Comparison of ENCODE assay signal across 13 cellular contexts in the genomic region with DNA sequence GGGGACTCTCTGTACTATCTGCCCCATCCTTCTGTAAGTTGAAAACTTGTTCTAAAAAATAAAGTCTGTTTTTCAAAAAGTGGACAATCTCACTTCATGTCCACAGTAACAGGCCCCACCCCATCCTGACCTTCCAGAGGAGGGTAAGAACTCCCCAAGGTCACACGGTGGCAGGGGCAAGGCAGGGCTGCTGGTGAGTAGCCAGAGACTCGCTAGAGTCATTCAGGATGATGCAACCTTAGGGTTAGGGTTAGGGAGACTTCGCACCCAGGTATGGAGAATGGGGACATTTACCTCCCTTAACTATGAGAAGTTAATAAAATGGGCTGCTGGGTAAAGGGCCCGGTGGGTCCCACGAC. TPM values are rescaled to one million over a fixed set of nuclear protein-coding genes. Genes with fewer than 3 reads are reported as not detected.
DNase-seq lines count a peak whose midpoint lies in the region; ATAC-seq, FAIRE-seq and TF ChIP-seq lines count a peak whose summit lies in the region.
"Had no signal": no experiment of that assay in that cellular context is flagged by ENCODE, and none has a peak within 500 bp of the region (broad histone marks: within the 10 kb centered on the region; RNA-seq: fewer than 3 reads in every experiment).

No MANE protein-coding gene starts in this region.

- H3K9me3 ChIP-seq in H1 (ENCODE audit: insufficient read depth in 2 of 2, low read depth in 1 of 2, low read length in 1 of 2), result no peaks in the 10 kb centered on the region
- no peaks in the 10 kb centered on the region for H3K9me3 ChIP-seq in mesenchymal stem cell (ENCODE audit: control insufficient read depth, low read length)
- H3K9me3 ChIP-seq in tibial nerve, result no peaks in the 10 kb centered on the region

- H2BK120ac ChIP-seq in H1 (replicated peaks; ENCODE audit: low read depth, low read length), result no peak overlapping the region
- H2BK120ac ChIP-seq in mesenchymal stem cell (ENCODE audit: low read depth, low read length), result peak overlapping the region; percentile 66

- H2BK15ac ChIP-seq in H1 (ENCODE audit: low read length), result no peak overlapping the region
- H2BK15ac ChIP-seq in mesenchymal stem cell (ENCODE audit: low read depth, poor library complexity, severe bottlenecking), result peak overlapping the region; percentile 60

- CTCF ChIA-PET in activated CD4-positive, alpha-beta T cell treated with anti-CD3 and anti-CD28 coated beads for 36 hours (lab: Charles Lee), result interaction anchor here (1.0 kb wide), 1 partner anchor 68 kb away, joined by 3 read pairs; no protein-coding TSS in a partner anchor
- CTCF ChIA-PET in H1 (lab: Charles Lee; ENCODE audit: partially characterized antibody), result interaction anchor here (0.9 to 6.9 kb wide), 10 partner anchors 8 to 44 kb away, joined by 3 to 61 read pairs (median 4); a partner anchor contains a TSS

- no peaks in the 10 kb centered on the region for H3K23me2 ChIP-seq in H1 (ENCODE audit: low read depth, low read length)

- no peak overlapping the region for H3K4ac ChIP-seq in H1 (replicated peaks; ENCODE audit: insufficient read length, low read depth, low read length)
- H3K4ac ChIP-seq in mesenchymal stem cell (ENCODE audit: low read depth in 1 of 2, low read length in 2 of 2), result peak overlapping the region in 1 of 2 experiments; percentile 47

- H2BK20ac ChIP-seq in H1 (ENCODE audit: low read length), result no peak overlapping the region

- H3K27ac Mint-ChIP-seq in activated CD4-positive, alpha-beta T cell treated with anti-CD3 and anti-CD28 coated beads for 36 hours, result peak overlapping the region; percentile 47
- H3K27ac Mint-ChIP-seq in progenitor cell of endocrine pancreas, result no peak overlapping the region

- no peak overlapping the region for H3K4me3 ChIP-seq in H1 (ENCODE audit: extremely low read depth in 1 of 4, insufficient read depth in 2 of 4, low read depth in 3 of 4, low read length in 4 of 4)
- H3K4me3 ChIP-seq in mesenchymal stem cell (ENCODE audit: insufficient read depth in 1 of 2, low read depth in 1 of 2, low read length in 2 of 2), result no peak overlapping the region
- H3K4me3 ChIP-seq in tibial nerve, result no peak overlapping the region

- H3K18ac ChIP-seq in H1 (ENCODE audit: extremely low read depth, low read length), result no peak overlapping the region
- peak overlapping the region in 1 of 2 experiments; percentile 83 for H3K18ac ChIP-seq in mesenchymal stem cell (ENCODE audit: low read depth in 1 of 2, low read length in 2 of 2)

- TF ChIP-seq POLR2A in H1 (IDR thresholded peaks at IDR 0.05; ENCODE audit: control extremely low read depth in 1 of 2, low read depth in 2 of 2, low read length in 2 of 2) (no peak), tibial nerve (IDR thresholded peaks at IDR 0.05) (no peak)

- no peaks in the 10 kb centered on the region for H3K9me3 Mint-ChIP-seq in activated CD4-positive, alpha-beta T cell treated with anti-CD3 and anti-CD28 coated beads for 36 hours (ENCODE audit: low read depth)
- no peaks in the 10 kb centered on the region for H3K9me3 Mint-ChIP-seq in progenitor cell of endocrine pancreas (ENCODE audit: low read depth)

- H2BK12ac ChIP-seq in H1 (ENCODE audit: low read depth, low read length) (no peak overlapping the region), mesenchymal stem cell (ENCODE audit: low read length in 2 of 2) (peak overlapping the region in 1 of 2 experiments; percentile 61)

- H4K20me1 ChIP-seq in H1 (replicated peaks in 1 of 2; ENCODE audit: control insufficient read depth in 1 of 2, insufficient read depth in 2 of 2, low read length in 2 of 2), result peaks cover 9 to 34% of the 10 kb centered on the region in 2 experiments

- H3K9ac ChIP-seq in H1 (replicated peaks in 1 of 4; ENCODE audit: extremely low read depth in 1 of 4, low read depth in 3 of 4, low read length in 3 of 4), result no peak overlapping the region
- peak overlapping the region; percentile 50 for H3K9ac ChIP-seq in mesenchymal stem cell (ENCODE audit: low read length)

- no peak overlapping the region for H3K56ac ChIP-seq in H1 (replicated peaks; ENCODE audit: insufficient read length, low read depth, low read length)

- H3K27ac ChIP-seq in H1 (ENCODE audit: low read depth, low read length) (no peak overlapping the region), mesenchymal stem cell (ENCODE audit: low read length, poor library complexity, severe bottlenecking) (peak overlapping the region; percentile 15), tibial nerve (peak overlapping the region; percentile 21 to 90 (median 77))

- H3K79me1 ChIP-seq in H1 (ENCODE audit: low read depth, low read length), result peaks cover 25% of the 10 kb centered on the region
- peaks cover 43% of the 10 kb centered on the region for H3K79me1 ChIP-seq in mesenchymal stem cell (replicated peaks; ENCODE audit: low read length, poor library complexity, severe bottlenecking)

- no peak overlapping the region for H3K23ac ChIP-seq in H1 (ENCODE audit: insufficient read length)
- no peak overlapping the region for H3K23ac ChIP-seq in mesenchymal stem cell (ENCODE audit: low read length in 2 of 2)

- H4K5ac ChIP-seq in H1 (ENCODE audit: insufficient read length, low read depth, low read length), result no peak overlapping the region

- H3K36me3 ChIP-seq in H1 (ENCODE audit: control insufficient read depth in 2 of 4, insufficient read depth in 4 of 4, low read length in 3 of 4) (peaks cover 4 to 27% (median 8%) of the 10 kb centered on the region in 4 experiments; a peak in 5 of 8 replicates), mesenchymal stem cell (ENCODE audit: control insufficient read depth in 1 of 2, insufficient read depth in 2 of 2, low read depth in 1 of 2, low read length in 2 of 2) (peaks cover 51 to 69% of the 10 kb centered on the region in 2 experiments), tibial nerve (peaks cover 0 to 42% (median 5%) of the 10 kb centered on the region in 3 donors)

- FAIRE-seq in H1 (lab: Jason Lieb, UNC), result no peak

- H2AFZ ChIP-seq in H1 (ENCODE audit: low read length) (no peak overlapping the region), mesenchymal stem cell (ENCODE audit: low read depth, low read length) (no peak overlapping the region)

- peaks cover 33% of the 10 kb centered on the region for H3K36me3 Mint-ChIP-seq in activated CD4-positive, alpha-beta T cell treated with anti-CD3 and anti-CD28 coated beads for 36 hours (ENCODE audit: low read depth)
- H3K36me3 Mint-ChIP-seq in progenitor cell of endocrine pancreas (ENCODE audit: insufficient read depth), result peaks cover 22% of the 10 kb centered on the region

- H3K4me1 ChIP-seq in H1 (replicated peaks in 1 of 4; ENCODE audit: control insufficient read depth in 3 of 4, insufficient read depth in 4 of 4, low read length in 3 of 4) (peaks cover 1 to 13% (median 4%) of the 10 kb centered on the region in 4 experiments), mesenchymal stem cell (ENCODE audit: control insufficient read depth, insufficient read depth, low read depth, low read length) (peaks cover 35% of the 10 kb centered on the region), tibial nerve (peaks cover 3 to 66% (median 23%) of the 10 kb centered on the region in 4 donors)

- peaks cover 0 to 33% of the 10 kb centered on the region in 2 experiments; a peak in 1 of 4 replicates for H3K79me2 ChIP-seq in H1 (ENCODE audit: control insufficient read depth in 1 of 2, insufficient read depth in 2 of 2, low read length in 2 of 2)

- H3K4me1 Mint-ChIP-seq in activated CD4-positive, alpha-beta T cell treated with anti-CD3 and anti-CD28 coated beads for 36 hours, result peaks cover 21% of the 10 kb centered on the region
- peaks cover 5% of the 10 kb centered on the region for H3K4me1 Mint-ChIP-seq in progenitor cell of endocrine pancreas (ENCODE audit: low read depth)

- POLR2A ChIA-PET in activated CD4-positive, alpha-beta T cell treated with anti-CD3 and anti-CD28 coated beads for 36 hours (lab: Charles Lee), result no interaction called here
- POLR2A ChIA-PET in H1 (lab: Charles Lee; ENCODE audit: partially characterized antibody), result interaction anchor here (6.9 kb wide), 1 partner anchor 15 kb away, joined by 40 read pairs; a partner anchor contains a TSS

- TF ChIP-seq CTCF in H1 (IDR thresholded peaks at IDR 0.05; ENCODE audit: control extremely low read depth in 1 of 3, insufficient read depth in 1 of 3, low read depth in 1 of 3, low read length in 3 of 3) (no peak), tibial nerve (IDR thresholded peaks at IDR 0.05) (no peak), progenitor cell of endocrine pancreas (IDR thresholded peaks at IDR 0.05; ENCODE audit: unreplicated experiment) (no peak)

- TF ChIP-seq RAD21 in H1 (IDR thresholded peaks at IDR 0.05 in 1 of 2, conservative IDR thresholded peaks at IDR 0.05 in 1 of 2; ENCODE audit: low read depth in 2 of 2, low read length in 2 of 2), result no peak

- H4K8ac ChIP-seq in H1 (ENCODE audit: extremely low read depth, insufficient read depth, low read length) (no peak overlapping the region), mesenchymal stem cell (ENCODE audit: low read length) (peak overlapping the region; percentile 70)

- no peak for ATAC-seq in activated CD4-positive, alpha-beta T cell treated with anti-CD3 and anti-CD28 coated beads for 36 hours
- ATAC-seq in HG03460 (IDR thresholded peaks at IDR 0.05; ENCODE audit: unreplicated experiment), result no peak

- H4K91ac ChIP-seq in H1 (replicated peaks; ENCODE audit: insufficient read length, low read length) (no peak overlapping the region), mesenchymal stem cell (ENCODE audit: low read length) (no peak overlapping the region)

- DNase-seq in activated CD4-positive, alpha-beta T cell treated with anti-CD3 and anti-CD28 coated beads for 36 hours, result no peak
- no peak for DNase-seq in activated CD4-positive, alpha-beta T cell treated with anti-CD3 and anti-CD28 coated beads for 1 hour
- DNase-seq in H1 (ENCODE audit: low read depth in 1 of 2, low spot score in 2 of 2) (no peak), mesenchymal stem cell (no peak), tibial nerve (ENCODE audit: low spot score in 2 of 2) (no peak), progenitor cell of endocrine pancreas (ENCODE audit: low spot score, unreplicated experiment) (no peak), UCSD-AML1 (lab: John Stamatoyannopoulos, UW; ENCODE audit: unreplicated experiment) (no peak)
- DNase-seq: 8988T, activated T-cell treated with anti-CD3 and anti-CD28 coated beads for 4 hours, DMS79, mesendoderm, RPMI8226 had no signal

- H3K4me2 ChIP-seq in H1 (ENCODE audit: insufficient read depth in 1 of 2, low read depth in 2 of 2, low read length in 2 of 2), result no peak overlapping the region; a peak in 1 of 4 replicates
- no peak overlapping the region for H3K4me2 ChIP-seq in mesenchymal stem cell (ENCODE audit: low read length, poor library complexity, severe bottlenecking)

- no peak for TF ChIP-seq EP300 in H1 (IDR thresholded peaks at IDR 0.05; ENCODE audit: borderline replicate concordance in 1 of 2, low read depth in 2 of 2, low read length in 2 of 2)
- TF ChIP-seq EP300 in tibial nerve (IDR thresholded peaks at IDR 0.05), result no peak

- H3K27me3 ChIP-seq in H1 (replicated peaks in 1 of 4; ENCODE audit: control insufficient read depth in 3 of 4, extremely low read depth in 1 of 4, insufficient read depth in 3 of 4, low read length in 3 of 4) (no peaks in the 10 kb centered on the region), mesenchymal stem cell (ENCODE audit: control insufficient read depth in 1 of 2, insufficient read depth in 1 of 2, low read length in 2 of 2) (no peaks in the 10 kb centered on the region), tibial nerve (no peaks in the 10 kb centered on the region)

- no peaks in the 10 kb centered on the region for H3K27me3 Mint-ChIP-seq in activated CD4-positive, alpha-beta T cell treated with anti-CD3 and anti-CD28 coated beads for 36 hours
- no peaks in the 10 kb centered on the region for H3K27me3 Mint-ChIP-seq in progenitor cell of endocrine pancreas

- H3K14ac ChIP-seq in H1 (ENCODE audit: insufficient read length), result no peak overlapping the region
- H3K14ac ChIP-seq in mesenchymal stem cell (ENCODE audit: low read length in 2 of 2), result no peak overlapping the region

- H2AK5ac ChIP-seq in H1 (ENCODE audit: low read depth, low read length) (no peak overlapping the region), mesenchymal stem cell (ENCODE audit: low read length, severe bottlenecking) (no peak overlapping the region)

- no peak overlapping the region for H3K4me3 Mint-ChIP-seq in activated CD4-positive, alpha-beta T cell treated with anti-CD3 and anti-CD28 coated beads for 36 hours
- H3K4me3 Mint-ChIP-seq in progenitor cell of endocrine pancreas (ENCODE audit: low read depth), result no peak overlapping the region

- 94% methylated on average over 5 of the region's 5 CpGs; no CpG with 5 or more reads in 1 of the 2 experiments for WGBS in H1 (ENCODE audit: extremely low coverage in 1 of 2, insufficient coverage in 1 of 2, insufficient read length in 1 of 2, insufficient replicate concordance in 2 of 2, low coverage in 1 of 2, low lambda C conversion rate in 2 of 2, missing lambda C conversion rate in 1 of 2), 2 experiments
- 97% methylated on average over 5 of the region's 5 CpGs for WGBS in mesenchymal stem cell
- 56 to 64% methylated on average over 5 of the region's 5 CpGs for WGBS in tibial nerve, 2 donors

- H2BK5ac ChIP-seq in H1 (ENCODE audit: low read depth, low read length) (0 out of 2 replicates have a peak overlapping the region, but pooled peaks have one; percentile 7), mesenchymal stem cell (ENCODE audit: low read depth, low read length, poor library complexity, severe bottlenecking) (no peak overlapping the region)

- intact Hi-C loops in activated CD4-positive, alpha-beta T cell treated with anti-CD3 and anti-CD28 coated beads for 36 hours (cut with DNase I, micrococcal nuclease), result no loop called here

RNA-seq across cellular contexts. Expression of a gene that starts 15.4 kb away (rescaled TPM):
- total RNA-seq in activated CD4-positive, alpha-beta T cell treated with anti-CD3 and anti-CD28 coated beads for 36 hours, result 10 to 100 TPM; 13.2 to 16.8 TPM
- total RNA-seq in H1 (2021; fragmentation: NEBNext Ultra II Directional; extraction: Animal tissue kit (Norgen Biotek cat#: 25700)), result 28.9 and 33.3 TPM in 2 replicates
- 75.9 and 82.7 TPM in 2 replicates for polyA plus RNA-seq in H1 (2011; rRNA removed)
- polyA plus RNA-seq in H1 (2011; cell fraction: cytosol; rRNA removed), result 32.6 TPM
- 44.3 TPM for polyA plus RNA-seq in H1 (2011; cell fraction: nucleus; rRNA removed)
- polyA plus RNA-seq in H1 (2012, experiment 1 of 2), result 23.4 to 37.5 TPM (median 32.2 TPM) in 4 replicates
- 31.5 TPM for polyA plus RNA-seq in H1 (2012, experiment 2 of 2)
- 51.2 TPM for polyA plus RNA-seq in H1 (2013, experiment 1 of 2)
- polyA plus RNA-seq in H1 (2013, experiment 2 of 2), result 59.3 TPM
- 63.8 and 102 TPM in 2 replicates for polyA minus RNA-seq in H1 (2011; rRNA and poly(A)+ RNA removed)
- 37.4 TPM for polyA minus RNA-seq in H1 (2011; cell fraction: cytosol; rRNA and poly(A)+ RNA removed)
- 12.9 TPM for polyA minus RNA-seq in H1 (2011; cell fraction: nucleus; rRNA and poly(A)+ RNA removed)
- polyA plus RNA-seq in mesenchymal stem cell (2013, experiment 1 of 2), result 59.1 TPM
- polyA plus RNA-seq in mesenchymal stem cell (2013, experiment 2 of 2), result 58.4 TPM
- total RNA-seq in tibial nerve (10 to 100 TPM; 26.4 to 36.7 (median 35.5) TPM), progenitor cell of endocrine pancreas (26.0 and 31.0 TPM in 2 replicates)

RNA-seq across cellular contexts. Expression of a gene that starts 25.1 kb away (rescaled TPM):
- total RNA-seq in activated CD4-positive, alpha-beta T cell treated with anti-CD3 and anti-CD28 coated beads for 36 hours, result 100 to 1,000 TPM; 177 to 265 TPM
- 184 and 185 TPM in 2 replicates for total RNA-seq in H1 (2021; fragmentation: NEBNext Ultra II Directional; extraction: Animal tissue kit (Norgen Biotek cat#: 25700))
- polyA plus RNA-seq in H1 (2011; rRNA removed), result 131 and 141 TPM in 2 replicates
- polyA plus RNA-seq in H1 (2011; cell fraction: cytosol; rRNA removed), result 114 TPM
- polyA plus RNA-seq in H1 (2011; cell fraction: nucleus; rRNA removed), result 64.5 TPM
- polyA plus RNA-seq in H1 (2012, experiment 1 of 2), result 130 to 225 TPM (median 146 TPM) in 4 replicates
- polyA plus RNA-seq in H1 (2012, experiment 2 of 2), result 129 TPM
- polyA plus RNA-seq in H1 (2013, experiment 1 of 2), result 239 TPM
- polyA plus RNA-seq in H1 (2013, experiment 2 of 2), result 238 TPM
- 96.4 and 107 TPM in 2 replicates for polyA minus RNA-seq in H1 (2011; rRNA and poly(A)+ RNA removed)
- 47.3 TPM for polyA minus RNA-seq in H1 (2011; cell fraction: cytosol; rRNA and poly(A)+ RNA removed)
- polyA minus RNA-seq in H1 (2011; cell fraction: nucleus; rRNA and poly(A)+ RNA removed), result 89.1 TPM
- polyA plus RNA-seq in mesenchymal stem cell (2013, experiment 1 of 2), result 292 TPM
- polyA plus RNA-seq in mesenchymal stem cell (2013, experiment 2 of 2), result 286 TPM
- total RNA-seq in tibial nerve, result 10 to 100 TPM; 58.8 to 86.7 (median 77.3) TPM
- 150 and 157 TPM in 2 replicates for total RNA-seq in progenitor cell of endocrine pancreas

RNA-seq across cellular contexts. Expression of a gene that starts 52.5 kb away (rescaled TPM):
- total RNA-seq in activated CD4-positive, alpha-beta T cell treated with anti-CD3 and anti-CD28 coated beads for 36 hours, result 10 to 100 TPM; 28.9 to 40.1 TPM
- total RNA-seq in H1 (2021; fragmentation: NEBNext Ultra II Directional; extraction: Animal tissue kit (Norgen Biotek cat#: 25700)), result 24.1 and 24.5 TPM in 2 replicates
- 7.1 and 13.1 TPM in 2 replicates for polyA plus RNA-seq in H1 (2011; rRNA removed)
- polyA plus RNA-seq in H1 (2011; cell fraction: cytosol; rRNA removed), result 16.1 TPM
- 10.5 TPM for polyA plus RNA-seq in H1 (2011; cell fraction: nucleus; rRNA removed)
- 6.1 to 8.3 TPM (median 7.2 TPM) in 4 replicates for polyA plus RNA-seq in H1 (2012, experiment 1 of 2)
- 4.8 TPM for polyA plus RNA-seq in H1 (2012, experiment 2 of 2)
- polyA plus RNA-seq in H1 (2013, experiment 1 of 2), result 15.1 TPM
- 15.0 TPM for polyA plus RNA-seq in H1 (2013, experiment 2 of 2)
- 1.3 and 1.4 TPM in 2 replicates for polyA minus RNA-seq in H1 (2011; rRNA and poly(A)+ RNA removed)
- 18.6 TPM for polyA minus RNA-seq in H1 (2011; cell fraction: cytosol; rRNA and poly(A)+ RNA removed)
- polyA minus RNA-seq in H1 (2011; cell fraction: nucleus; rRNA and poly(A)+ RNA removed), result 16.1 TPM
- polyA plus RNA-seq in mesenchymal stem cell (2013, experiment 1 of 2), result 130 TPM
- 131 TPM for polyA plus RNA-seq in mesenchymal stem cell (2013, experiment 2 of 2)
- total RNA-seq in tibial nerve (100 to 1,000 TPM; 202 to 524 (median 275) TPM), progenitor cell of endocrine pancreas (19.6 and 21.3 TPM in 2 replicates)
